In genomic region chr12:128531153-128531552, GRCh38 we compare ENCODE assay signal across 18 cellular contexts.
DNase-seq lines count a peak whose midpoint lies in the region; ATAC-seq, FAIRE-seq and TF ChIP-seq lines count a peak whose summit lies in the region.
"Had no signal": no experiment of that assay in that cellular context is flagged by ENCODE, and none has a peak within 500 bp of the region (broad histone marks: within the 10 kb centered on the region; RNA-seq: fewer than 3 reads in every experiment).

No MANE protein-coding gene starts in this region.

- no peak overlapping the region for H4K91ac ChIP-seq in H1 (replicated peaks; ENCODE audit: insufficient read length, low read length)

- H3K27me3 ChIP-seq in liver (ENCODE audit: control insufficient read depth in 4 of 4, insufficient read depth in 4 of 4, low read length in 3 of 4) (no peaks in the 10 kb centered on the region), HepG2 (ENCODE audit: control insufficient read depth in 1 of 2, insufficient read depth in 2 of 2, low read length in 2 of 2) (no peaks in the 10 kb centered on the region; a peak in 1 of 5 replicates), H1 (replicated peaks in 1 of 4; ENCODE audit: control insufficient read depth in 3 of 4, extremely low read depth in 1 of 4, insufficient read depth in 3 of 4, low read length in 3 of 4) (no peaks in the 10 kb centered on the region)
- H3K27me3 ChIP-seq: gastrocnemius medialis, tibial nerve had no signal

- H3K4ac ChIP-seq in H1 (replicated peaks; ENCODE audit: insufficient read length, low read depth, low read length), result peak overlapping the region; percentile 88

- H3K23ac ChIP-seq in H1 (ENCODE audit: insufficient read length), result no peak overlapping the region

- H3K23me2 ChIP-seq in H1 (ENCODE audit: low read depth, low read length), result no peaks in the 10 kb centered on the region

- DNase-seq in HepG2 (ENCODE audit: low spot score), result no peak
- DNase-seq in NCI-H748 treated with DMSO at 0.1 percent for 48 hours (lab: John Stamatoyannopoulos, UW), result peak; percentile 33
- DNase-seq in H1 (ENCODE audit: low read depth in 1 of 2, low spot score in 2 of 2), result no peak
- DNase-seq in type B pancreatic cell (ENCODE audit: extremely low spot score, unreplicated experiment), result no peak
- DNase-seq: activated CD8-positive, alpha-beta T cell treated with anti-CD3 and anti-CD28 coated beads for 36 hours; gastrocnemius medialis; KG1; NCI-H187; NK-92 treated with Interleukin-12 subunit alpha and Interleukin-12 subunit beta, amount 100 ng/mL, for 24 hours; stimulated activated CD4-positive, alpha-beta T cell treated with anti-CD3 and anti-CD28 coated beads, Interleukin-4, amount 100 ng/mL, for 24 hours had no signal

- 40% methylated on average over 3 of the region's 3 CpGs for WGBS in liver
- 43% methylated on average over 3 of the region's 3 CpGs for WGBS in HepG2 (ENCODE audit: low lambda C conversion rate)
- WGBS in H1 (ENCODE audit: extremely low coverage in 1 of 2, insufficient coverage in 1 of 2, insufficient read length in 1 of 2, insufficient replicate concordance in 2 of 2, low coverage in 1 of 2, low lambda C conversion rate in 2 of 2, missing lambda C conversion rate in 1 of 2), 2 experiments, result 60% methylated on average over 3 of the region's 3 CpGs; no CpG with 5 or more reads in 1 of the 2 experiments

- no peak overlapping the region; the same call in 1 of the 2 replicates for H2BK5ac ChIP-seq in H1 (ENCODE audit: low read depth, low read length)

- H3K27me3 Mint-ChIP-seq in type B pancreatic cell, result peaks cover 8% of the 10 kb centered on the region
- H3K27me3 Mint-ChIP-seq: activated CD8-positive, alpha-beta T cell treated with anti-CD3 and anti-CD28 coated beads for 36 hours had no signal

- no peaks in the 10 kb centered on the region for H3K79me1 ChIP-seq in H1 (ENCODE audit: low read depth, low read length)

- no peak for TF ChIP-seq CTCF in liver (IDR thresholded peaks at IDR 0.05; ENCODE audit: low read depth, low read length, missing input control)
- TF ChIP-seq CTCF in HepG2 (CRISPR knock-in tag; IDR thresholded peaks at IDR 0.05), result no peak
- TF ChIP-seq CTCF in H1 (IDR thresholded peaks at IDR 0.05; ENCODE audit: control extremely low read depth in 1 of 3, insufficient read depth in 1 of 3, low read depth in 1 of 3, low read length in 3 of 3), result peak in 2 of 3 experiments; percentile 49 to 69; a peak in 3 of 4 replicates
- TF ChIP-seq CTCF in type B pancreatic cell (conservative IDR thresholded peaks at IDR 0.05), result peak; percentile 60

- TF ChIP-seq EP300 in HepG2 (IDR thresholded peaks at IDR 0.05; ENCODE audit: low read depth in 2 of 2, low read length in 2 of 2) (no peak), HepG2 (CRISPR knock-in tag; IDR thresholded peaks at IDR 0.05; ENCODE audit: borderline replicate concordance) (no peak), H1 (IDR thresholded peaks at IDR 0.05; ENCODE audit: borderline replicate concordance in 1 of 2, low read depth in 2 of 2, low read length in 2 of 2) (no peak)

- no peak overlapping the region for H3K4me3 Mint-ChIP-seq in type B pancreatic cell
- H3K4me3 Mint-ChIP-seq: activated CD8-positive, alpha-beta T cell treated with anti-CD3 and anti-CD28 coated beads for 36 hours had no signal

- no peak overlapping the region for H4K5ac ChIP-seq in H1 (ENCODE audit: insufficient read length, low read depth, low read length)

- H3K9ac ChIP-seq in liver (ENCODE audit: low read depth in 1 of 2, low read length in 2 of 2) (no peak overlapping the region), HepG2 (ENCODE audit: insufficient read depth, low read depth, low read length) (no peak overlapping the region), H1 (replicated peaks in 1 of 4; ENCODE audit: extremely low read depth in 1 of 4, low read depth in 3 of 4, low read length in 3 of 4) (no peak overlapping the region)

- H4K20me1 ChIP-seq in HepG2 (ENCODE audit: insufficient read depth, low read length), result no peaks in the 10 kb centered on the region
- peaks cover 0 to 4% of the 10 kb centered on the region in 2 experiments for H4K20me1 ChIP-seq in H1 (replicated peaks in 1 of 2; ENCODE audit: control insufficient read depth in 1 of 2, insufficient read depth in 2 of 2, low read length in 2 of 2)

- CTCF ChIA-PET in HepG2 (lab: Yijun Ruan, JAX; ENCODE audit: low intra/inter-chr PET ratio, low total read pairs) (no interaction called here), H1 (lab: Charles Lee; ENCODE audit: partially characterized antibody) (interaction anchor here (0.8 to 3.3 kb wide), 15 partner anchors 9 to 539 kb away, joined by 3 to 18 read pairs (median 4); no protein-coding TSS in a partner anchor)

- H3K4me2 ChIP-seq in HepG2 (ENCODE audit: low read depth, low read length) (no peak overlapping the region), H1 (ENCODE audit: insufficient read depth in 1 of 2, low read depth in 2 of 2, low read length in 2 of 2) (no peak overlapping the region)

- H3K27ac Mint-ChIP-seq in type B pancreatic cell, result no peak overlapping the region
- H3K27ac Mint-ChIP-seq: activated CD8-positive, alpha-beta T cell treated with anti-CD3 and anti-CD28 coated beads for 36 hours had no signal

- no peak overlapping the region for H3K56ac ChIP-seq in H1 (replicated peaks; ENCODE audit: insufficient read length, low read depth, low read length)

- H3K14ac ChIP-seq in H1 (ENCODE audit: insufficient read length), result no peak overlapping the region

- no TSS peak for BruUV-seq in HepG2 (replicated peaks; lab: Mats Ljungman, UMichigan)

- TF ChIP-seq RAD21 in liver (IDR thresholded peaks at IDR 0.05), result peak; percentile 32 to 38
- TF ChIP-seq RAD21 in HepG2 (CRISPR knock-in tag; IDR thresholded peaks at IDR 0.05), result no peak
- TF ChIP-seq RAD21 in H1 (IDR thresholded peaks at IDR 0.05 in 1 of 2, conservative IDR thresholded peaks at IDR 0.05 in 1 of 2; ENCODE audit: low read depth in 2 of 2, low read length in 2 of 2), result peak; percentile 85

- TF ChIP-seq POLR2A in HepG2 (IDR thresholded peaks at IDR 0.05; ENCODE audit: insufficient read depth in 1 of 2, low read depth in 2 of 2, low read length in 2 of 2) (no peak), H1 (IDR thresholded peaks at IDR 0.05; ENCODE audit: control extremely low read depth in 1 of 2, low read depth in 2 of 2, low read length in 2 of 2) (no peak), GM18505 (IDR thresholded peaks at IDR 0.05; ENCODE audit: borderline replicate concordance, extremely low read depth, insufficient read depth, insufficient read length) (no peak)

- H3K36me3 ChIP-seq in liver (ENCODE audit: control insufficient read depth in 4 of 4, insufficient read depth in 3 of 4, low read depth in 1 of 4, low read length in 3 of 4) (no peaks in the 10 kb centered on the region), HepG2 (replicated peaks in 1 of 2; ENCODE audit: control insufficient read depth in 1 of 2, insufficient read depth in 2 of 2, low read length in 2 of 2) (no peaks in the 10 kb centered on the region), H1 (ENCODE audit: control insufficient read depth in 2 of 4, insufficient read depth in 4 of 4, low read length in 3 of 4) (no peaks in the 10 kb centered on the region)
- H3K36me3 ChIP-seq: gastrocnemius medialis, tibial nerve had no signal

- ATAC-seq in HepG2 (no peak), GM21515 (IDR thresholded peaks at IDR 0.05; ENCODE audit: unreplicated experiment) (no peak), GM18505 (IDR thresholded peaks at IDR 0.05; ENCODE audit: unreplicated experiment) (no peak), HG02763 (IDR thresholded peaks at IDR 0.05; ENCODE audit: unreplicated experiment) (no peak)
- ATAC-seq: activated CD8-positive, alpha-beta T cell treated with anti-CD3 and anti-CD28 coated beads for 36 hours; gastrocnemius medialis; HCT116 had no signal

- H3K4me1 ChIP-seq in liver (ENCODE audit: control insufficient read depth in 4 of 4, insufficient read depth in 4 of 4, low read length in 3 of 4), result no peaks in the 10 kb centered on the region
- no peaks in the 10 kb centered on the region for H3K4me1 ChIP-seq in HepG2 (ENCODE audit: insufficient read depth, low read length)
- peaks cover 0 to 2% (median 0%) of the 10 kb centered on the region in 4 experiments; a peak in 1 of 7 replicates for H3K4me1 ChIP-seq in H1 (replicated peaks in 1 of 4; ENCODE audit: control insufficient read depth in 3 of 4, insufficient read depth in 4 of 4, low read length in 3 of 4)
- H3K4me1 ChIP-seq: gastrocnemius medialis, tibial nerve had no signal

- H2BK120ac ChIP-seq in H1 (replicated peaks; ENCODE audit: low read depth, low read length), result no peak overlapping the region

- H3K9me3 ChIP-seq in liver (ENCODE audit: control insufficient read depth in 4 of 4, low read length in 3 of 4), result no peaks in the 10 kb centered on the region
- no peaks in the 10 kb centered on the region for H3K9me3 ChIP-seq in HepG2 (ENCODE audit: low read length)
- H3K9me3 ChIP-seq in H1 (ENCODE audit: insufficient read depth in 2 of 2, low read depth in 1 of 2, low read length in 1 of 2), result no peaks in the 10 kb centered on the region
- H3K9me3 ChIP-seq: gastrocnemius medialis, tibial nerve had no signal

- H3K27ac ChIP-seq in liver (ENCODE audit: low read depth in 1 of 2, low read length in 2 of 2) (no peak overlapping the region), HepG2 (ENCODE audit: extremely low read length, insufficient read depth, low read length) (no peak overlapping the region), H1 (ENCODE audit: low read depth, low read length) (no peak overlapping the region)
- H3K27ac ChIP-seq: gastrocnemius medialis, tibial nerve had no signal

- peak overlapping the region; percentile 34; the same call in 1 of the 2 replicates for H2BK15ac ChIP-seq in H1 (ENCODE audit: low read length)

- POLR2A ChIA-PET in HepG2 (lab: Yijun Ruan, JAX), result no interaction called here
- POLR2A ChIA-PET in H1 (lab: Charles Lee; ENCODE audit: partially characterized antibody), result no interaction called here

- H2BK12ac ChIP-seq in H1 (ENCODE audit: low read depth, low read length), result peak overlapping the region; percentile 86; the same call in 1 of the 2 replicates

- peaks cover 11% of the 10 kb centered on the region for H3K36me3 Mint-ChIP-seq in type B pancreatic cell

- in situ Hi-C loops in HepG2 (cut with HindIII; ENCODE audit: extremely low pct_ligation_motif_present, low pct_unique_long_range_greater_than_20kb), result no loop called here

- H3K4me3 ChIP-seq in liver (ENCODE audit: low read depth in 1 of 3, low read length in 3 of 3), result no peak overlapping the region
- no peak overlapping the region for H3K4me3 ChIP-seq in HepG2 (replicated peaks in 1 of 3; ENCODE audit: insufficient read depth in 1 of 3, low read depth in 2 of 3, low read length in 3 of 3)
- H3K4me3 ChIP-seq in H1 (ENCODE audit: extremely low read depth in 1 of 4, insufficient read depth in 2 of 4, low read depth in 3 of 4, low read length in 4 of 4), result no peak overlapping the region
- H3K4me3 ChIP-seq: gastrocnemius medialis, tibial nerve had no signal

- intact Hi-C loops in HepG2 (cut with micrococcal nuclease; ENCODE audit: unreplicated experiment), result no loop called here

- peak overlapping the region; percentile 24; the same call in 1 of the 2 replicates for H2BK20ac ChIP-seq in H1 (ENCODE audit: low read length)

- no peaks in the 10 kb centered on the region for H3K79me2 ChIP-seq in HepG2 (ENCODE audit: insufficient read depth, low read length)
- no peaks in the 10 kb centered on the region for H3K79me2 ChIP-seq in H1 (ENCODE audit: control insufficient read depth in 1 of 2, insufficient read depth in 2 of 2, low read length in 2 of 2)

- no peak overlapping the region for H2AK5ac ChIP-seq in H1 (ENCODE audit: low read depth, low read length)

- H2AFZ ChIP-seq in HepG2 (ENCODE audit: low read length) (no peak overlapping the region), H1 (ENCODE audit: low read length) (no peak overlapping the region)

- H3K4me1 Mint-ChIP-seq in type B pancreatic cell (ENCODE audit: unreplicated experiment), result peaks cover 28% of the 10 kb centered on the region

- H4K8ac ChIP-seq in H1 (ENCODE audit: extremely low read depth, insufficient read depth, low read length), result no peak overlapping the region

- FAIRE-seq in HepG2 (lab: Jason Lieb, UNC), result no peak
- FAIRE-seq in H1 (lab: Jason Lieb, UNC), result no peak
- FAIRE-seq: endometrium, TTC549 had no signal

- H3K9me3 Mint-ChIP-seq in type B pancreatic cell, result no peaks in the 10 kb centered on the region

- peak overlapping the region; percentile 55; the same call in 1 of the 2 replicates for H3K18ac ChIP-seq in H1 (ENCODE audit: extremely low read depth, low read length)

Comparison
In these comparisons a context has a peak if more than half of its experiments do, and no peak if none do; other contexts are left out.
1. CTCF ChIP-seq: peak in H1 (2 of 3) and type B pancreatic cell (single experiment); none in liver (single experiment) and HepG2 (single experiment).